ENCODE assay signal across 9 cellular contexts in the genomic region with DNA sequence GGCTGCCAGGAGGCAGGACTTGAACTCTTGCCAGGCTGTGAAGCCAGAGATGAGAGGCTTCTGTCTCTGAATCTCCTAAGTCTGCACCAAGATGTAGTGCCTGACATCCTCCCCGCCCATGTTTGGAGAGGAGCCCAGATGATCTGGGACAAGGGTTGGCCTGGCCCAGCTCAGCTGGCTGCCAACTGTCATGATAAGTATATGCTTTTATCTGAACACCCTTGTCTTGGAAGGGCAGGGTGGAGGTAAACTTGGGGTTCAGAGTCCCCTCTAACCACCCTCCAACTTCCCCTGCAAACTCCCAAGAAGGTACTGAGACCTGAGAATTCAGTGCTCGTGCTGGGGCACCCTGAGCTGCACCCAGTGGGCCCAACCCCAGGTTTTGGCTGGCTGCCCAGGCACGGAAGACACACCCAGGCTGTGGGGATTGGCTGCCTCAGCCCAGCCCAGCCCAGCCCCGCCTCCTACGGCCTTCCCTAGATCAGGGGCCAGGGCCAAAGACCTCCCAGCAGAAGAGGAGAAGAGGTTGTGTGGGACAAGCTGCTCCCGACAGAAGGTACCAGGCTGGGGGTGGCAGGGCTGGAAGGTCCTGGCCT. TPM values are rescaled to one million over a fixed set of nuclear protein-coding genes. Genes with fewer than 3 reads are reported as not detected.
DNase-seq lines count a peak whose midpoint lies in the region; ATAC-seq and TF ChIP-seq lines count a peak whose summit lies in the region.
"Had no signal": no experiment of that assay in that cellular context is flagged by ENCODE, and none has a peak within 500 bp of the region (broad histone marks: within the 10 kb centered on the region; RNA-seq: fewer than 3 reads in every experiment).

A gene with protein sequence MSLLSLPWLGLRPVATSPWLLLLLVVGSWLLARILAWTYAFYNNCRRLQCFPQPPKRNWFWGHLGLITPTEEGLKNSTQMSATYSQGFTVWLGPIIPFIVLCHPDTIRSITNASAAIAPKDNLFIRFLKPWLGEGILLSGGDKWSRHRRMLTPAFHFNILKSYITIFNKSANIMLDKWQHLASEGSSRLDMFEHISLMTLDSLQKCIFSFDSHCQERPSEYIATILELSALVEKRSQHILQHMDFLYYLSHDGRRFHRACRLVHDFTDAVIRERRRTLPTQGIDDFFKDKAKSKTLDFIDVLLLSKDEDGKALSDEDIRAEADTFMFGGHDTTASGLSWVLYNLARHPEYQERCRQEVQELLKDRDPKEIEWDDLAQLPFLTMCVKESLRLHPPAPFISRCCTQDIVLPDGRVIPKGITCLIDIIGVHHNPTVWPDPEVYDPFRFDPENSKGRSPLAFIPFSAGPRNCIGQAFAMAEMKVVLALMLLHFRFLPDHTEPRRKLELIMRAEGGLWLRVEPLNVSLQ (plus strand): TSS at position 508 of the 596 bp plus-strand sequence. CDS start 443 bp downstream, outside the sequence.

- peaks cover 12% of the 10 kb centered on the region; the same call in 1 of the 2 replicates for H3K27me3 ChIP-seq in MG63

- peak; percentile 80 for DNase-seq in MG63
- DNase-seq in central memory CD8-positive, alpha-beta T cell (ENCODE audit: low spot score in 2 of 2): no peak
- DNase-seq in naive B cell: no peak
- DNase-seq in AG08395 (ENCODE audit: low spot score): no peak
- DNase-seq in DMS53 treated with DMSO at 0.1 percent for 48 hours (lab: John Stamatoyannopoulos, UW; ENCODE audit: unreplicated experiment): no peak
- no peak for DNase-seq in NK-92 (lab: John Stamatoyannopoulos, UW; ENCODE audit: unreplicated experiment)

- H3K4me3 ChIP-seq in MG63: no peak within 1 kb of the TSS

- H3K27ac Mint-ChIP-seq in central memory CD8-positive, alpha-beta T cell (ENCODE audit: low read depth): peak within 1 kb of the TSS; percentile 26
- no peak within 1 kb of the TSS for H3K27ac Mint-ChIP-seq in naive B cell

- peak; percentile 47 for ATAC-seq in central memory CD8-positive, alpha-beta T cell (replicated peaks; ENCODE audit: extremely low read depth, poor library complexity, severe bottlenecking)
- peak; percentile 18 to 34 for ATAC-seq in naive B cell (ENCODE audit: low read depth in 2 of 2)
- ATAC-seq in GM19452 (IDR thresholded peaks at IDR 0.05; ENCODE audit: unreplicated experiment): no peak

- no peaks in the 10 kb centered on the region for H3K9me3 ChIP-seq in MG63

- peak within 1 kb of the TSS; percentile 3; the same call in 1 of the 2 replicates for H3K27ac ChIP-seq in C4-2B

- H3K4me1 Mint-ChIP-seq in central memory CD8-positive, alpha-beta T cell: peaks cover 11% of the 10 kb centered on the region
- H3K4me1 Mint-ChIP-seq in naive B cell: peaks cover 0 to 4% (median 3%) of the 10 kb centered on the region in 3 donors

- H3K27me3 Mint-ChIP-seq in central memory CD8-positive, alpha-beta T cell: no peaks in the 10 kb centered on the region
- H3K27me3 Mint-ChIP-seq in naive B cell: peaks cover 2 to 13% (median 11%) of the 10 kb centered on the region in 3 donors

- H3K4me3 Mint-ChIP-seq in central memory CD8-positive, alpha-beta T cell: no peak within 1 kb of the TSS
- peak within 1 kb of the TSS in 1 of 8 donors; percentile 53 for H3K4me3 Mint-ChIP-seq in naive B cell

- no peak for TF ChIP-seq CTCF in C4-2B (conservative IDR thresholded peaks at IDR 0.05)

- peaks cover 4% of the 10 kb centered on the region for H3K9me3 Mint-ChIP-seq in central memory CD8-positive, alpha-beta T cell
- H3K9me3 Mint-ChIP-seq in naive B cell: peaks cover 0 to 14% (median 0%) of the 10 kb centered on the region in 7 donors

- no peaks in the 10 kb centered on the region for H3K36me3 ChIP-seq in MG63

- peaks cover 2% of the 10 kb centered on the region for H3K36me3 Mint-ChIP-seq in central memory CD8-positive, alpha-beta T cell (ENCODE audit: insufficient read depth)
- peaks cover 0 to 5% of the 10 kb centered on the region in 2 donors for H3K36me3 Mint-ChIP-seq in naive B cell

RNA-seq across cellular contexts. Expression of the gene that starts here (rescaled TPM):
- not detected in 2 replicates for total RNA-seq in MG63 (2014; rRNA removed; shearing (Covaris generic); ENCODE audit: low replicate concordance)
- polyA plus RNA-seq in naive B cell (ENCODE audit: low read depth in 6 of 6): not detected
- total RNA-seq: astrocyte had no signal

Comparison
In these comparisons a context has a peak if more than half of its experiments do, and no peak if none do; other contexts are left out.
1. Peak in DNase-seq in MG63; RNA of the gene not detected or under 1 TPM.
2. Peak in ATAC-seq in naive B cell; RNA of the gene not detected or under 1 TPM.